In the genomic region with DNA sequence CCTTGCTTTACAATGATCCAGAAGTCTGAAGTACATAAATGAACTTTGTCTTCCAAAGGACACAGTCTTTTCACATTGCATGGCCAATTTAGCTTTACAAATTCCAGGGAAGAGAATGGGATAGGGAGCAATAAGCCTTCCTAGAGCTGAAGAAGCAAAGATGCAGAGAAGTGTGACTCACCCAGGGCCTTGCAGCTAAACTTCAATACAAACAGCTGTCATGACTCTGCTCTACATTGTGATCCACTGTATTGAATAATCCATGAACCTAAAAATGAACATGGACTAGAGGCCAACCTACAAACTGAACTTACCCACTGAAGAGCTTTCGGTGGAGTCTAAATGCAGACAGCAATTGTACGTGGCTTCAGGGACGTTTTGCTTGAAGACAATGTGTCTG, we compare ENCODE assay signal across 20 cellular contexts.
A peak's percentile ranks its signal among the peaks of the same experiment; 100 is the strongest.
DNase-seq lines count a peak whose midpoint lies in the region; TF ChIP-seq lines count a peak whose summit lies in the region.
"Had no signal": no experiment of that assay in that cellular context is flagged by ENCODE, and none has a peak within 500 bp of the region (broad histone marks: within the 10 kb centered on the region; RNA-seq: fewer than 3 reads in every experiment).

No MANE protein-coding gene starts in this region.

- intact Hi-C loops in A673 (cut with micrococcal nuclease; ENCODE audit: unreplicated experiment): no loop called here

- no peaks in the 10 kb centered on the region for H3K4me1 ChIP-seq in A673 (ENCODE audit: insufficient read depth, low read length, poor library complexity, severe bottlenecking)
- H3K4me1 ChIP-seq: A549; BLaER1 treated with 17β-estradiol and CSF1 and Interleukin-3, amounts not matched to agents 10 nM and 100 nM; Peyer's patch had no signal

- no peaks in the 10 kb centered on the region for H3K27me3 Mint-ChIP-seq in neural crest cell (ENCODE audit: low read depth)

- H3K36me3 Mint-ChIP-seq in neural crest cell (ENCODE audit: low read depth): no peaks in the 10 kb centered on the region
- H3K36me3 Mint-ChIP-seq: CD8-positive, alpha-beta T cell had no signal

- H3K27ac ChIP-seq in A673 (ENCODE audit: low read depth, low read length, poor library complexity, severe bottlenecking): no peak overlapping the region
- H3K27ac ChIP-seq: A549; BLaER1 treated with 17β-estradiol and CSF1 and Interleukin-3, amounts not matched to agents 10 nM and 100 nM; Peyer's patch had no signal

- no TSS peak for BruUV-seq in A673 (replicated peaks; lab: Mats Ljungman, UMichigan)

- H3K4me3 ChIP-seq in choroid plexus epithelial cell (ENCODE audit: low read depth, low read length) (no peak overlapping the region), A673 (ENCODE audit: low read depth, low read length, poor library complexity, severe bottlenecking) (no peak overlapping the region)
- H3K4me3 ChIP-seq: A549; BLaER1 treated with 17β-estradiol and CSF1 and Interleukin-3, amounts not matched to agents 10 nM and 100 nM; Peyer's patch had no signal

- peak; percentile 93 for DNase-seq in NCI-H1694 treated with DMSO at 0.1 percent for 48 hours (lab: John Stamatoyannopoulos, UW)
- DNase-seq in RPMI7951 (ENCODE audit: low read depth): peak; percentile 4
- peak; percentile 1 for DNase-seq in choroid plexus epithelial cell (ENCODE audit: low read depth)
- DNase-seq in neural crest cell (ENCODE audit: low read depth, low spot score): no peak
- no peak for DNase-seq in A673 (ENCODE audit: low spot score)
- no peak for DNase-seq in SIG-M5 treated with dmso at 0.1 percent for 504 hours (lab: John Stamatoyannopoulos, UW; ENCODE audit: unreplicated experiment)
- DNase-seq in NCI-H1930 (lab: John Stamatoyannopoulos, UW): no peak
- DNase-seq: Calu3; CD8-positive, alpha-beta T cell; GF-D8; GOT3; NCI-H1092 treated with DMSO at 0.1 percent for 48 hours; NCI-H2107; NCI-H226; NCI-H526; NK-92 treated with Interleukin-12 subunit alpha and Interleukin-12 subunit beta, amount 100 ng/mL, for 24 hours; Peyer's patch; SHP77 had no signal

- no peak for TF ChIP-seq CTCF in choroid plexus epithelial cell (conservative IDR thresholded peaks at IDR 0.05; ENCODE audit: low read depth, low read length)
- TF ChIP-seq CTCF in neural crest cell (conservative IDR thresholded peaks at IDR 0.05): no peak
- TF ChIP-seq CTCF in A673 (conservative IDR thresholded peaks at IDR 0.05; ENCODE audit: low read depth, low read length): no peak

- H3K27ac Mint-ChIP-seq in neural crest cell (ENCODE audit: unreplicated experiment): peak overlapping the region; percentile 20
- H3K27ac Mint-ChIP-seq: CD8-positive, alpha-beta T cell had no signal

- no peaks in the 10 kb centered on the region for H3K36me3 ChIP-seq in A673 (ENCODE audit: insufficient read depth, low read length, poor library complexity, severe bottlenecking)
- H3K36me3 ChIP-seq: BLaER1 treated with 17β-estradiol and CSF1 and Interleukin-3, amounts not matched to agents 10 nM and 100 nM; Peyer's patch had no signal

- peaks cover 4% of the 10 kb centered on the region for H3K9me3 Mint-ChIP-seq in neural crest cell
- H3K9me3 Mint-ChIP-seq: CD8-positive, alpha-beta T cell had no signal

- peaks cover 71% of the 10 kb centered on the region for H3K4me1 Mint-ChIP-seq in neural crest cell

- POLR2A ChIA-PET in A673 (lab: Charles Lee; ENCODE audit: low non-redundant PET): no interaction called here

- H3K9me3 ChIP-seq in A673 (ENCODE audit: low read depth, low read length, poor library complexity, severe bottlenecking): no peaks in the 10 kb centered on the region
- H3K9me3 ChIP-seq: A549; BLaER1 treated with 17β-estradiol and CSF1 and Interleukin-3, amounts not matched to agents 10 nM and 100 nM; Peyer's patch had no signal

- H3K27me3 ChIP-seq in A673 (replicated peaks; ENCODE audit: insufficient read depth, low read depth, low read length, poor library complexity): no peaks in the 10 kb centered on the region
- H3K27me3 ChIP-seq: BLaER1 treated with 17β-estradiol and CSF1 and Interleukin-3, amounts not matched to agents 10 nM and 100 nM; Peyer's patch had no signal

- CTCF ChIA-PET in A673 (lab: Charles Lee): no interaction called here

- no peak overlapping the region for H3K4me3 Mint-ChIP-seq in neural crest cell
- H3K4me3 Mint-ChIP-seq: CD8-positive, alpha-beta T cell had no signal

Comparison
In these comparisons a context has a peak if more than half of its experiments do, and no peak if none do; other contexts are left out.
1. DNase-seq: peak in NCI-H1694 treated with DMSO at 0.1 percent for 48 hours (single experiment), RPMI7951 (single experiment) and choroid plexus epithelial cell (single experiment); none in neural crest cell (single experiment), A673 (single experiment), SIG-M5 treated with dmso at 0.1 percent for 504 hours (single experiment) and NCI-H1930 (0 of 2).